9 cellular contexts compared by ENCODE assay signal in the genomic region with DNA sequence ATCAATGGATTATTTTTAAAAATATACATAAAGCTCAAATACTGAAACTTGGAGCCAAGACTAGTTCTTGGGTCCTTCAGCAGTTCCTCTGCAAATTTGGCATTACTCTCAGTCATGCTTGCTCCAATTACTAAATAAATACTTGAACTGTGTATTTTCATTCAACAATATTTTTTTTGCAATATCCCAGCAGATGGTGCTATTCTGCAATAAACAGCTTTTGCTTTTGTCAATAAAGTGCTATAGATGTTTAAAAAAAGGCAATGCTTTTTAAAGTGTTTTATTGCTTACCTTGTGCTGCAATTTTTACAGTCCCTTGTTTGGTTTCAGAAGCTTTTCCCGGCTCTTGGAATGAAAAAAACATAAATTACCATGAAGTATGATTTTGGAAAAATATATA.
A peak's percentile ranks its signal among the peaks of the same experiment; 100 is the strongest.
DNase-seq lines count a peak whose midpoint lies in the region; ATAC-seq and TF ChIP-seq lines count a peak whose summit lies in the region.
"Had no signal": no experiment of that assay in that cellular context is flagged by ENCODE, and none has a peak within 500 bp of the region (broad histone marks: within the 10 kb centered on the region; RNA-seq: fewer than 3 reads in every experiment).

No MANE protein-coding gene starts in this region.

- TF ChIP-seq RAD21 in Ishikawa (IDR thresholded peaks at IDR 0.05; ENCODE audit: low read depth) = peak; percentile 48

- no peaks in the 10 kb centered on the region for H3K9me3 ChIP-seq in OCI-LY7 (ENCODE audit: low read length)

- POLR2A ChIA-PET in OCI-LY7 (lab: Charles Lee) = no interaction called here

- H3K4me1 Mint-ChIP-seq in glutamatergic neuron (ENCODE audit: low read depth, unreplicated experiment) = peaks cover 5% of the 10 kb centered on the region
- H3K4me1 Mint-ChIP-seq in nephron progenitor cell = no peaks in the 10 kb centered on the region

- DNase-seq in AG20443 (ENCODE audit: low spot score) (peak; percentile 6), OCI-LY7 (ENCODE audit: low spot score) (peak; percentile 2), glutamatergic neuron (no peak), nephron progenitor cell (no peak)
- no peak for DNase-seq in activated CD4-positive, CD25-positive, alpha-beta regulatory T cell treated with anti-CD3 and anti-CD28 coated beads, Interleukin-2, amount 50 U/mL, for 72 hours
- DNase-seq: GF-D8 had no signal

- no peaks in the 10 kb centered on the region for H3K27me3 Mint-ChIP-seq in glutamatergic neuron (ENCODE audit: unreplicated experiment)
- H3K27me3 Mint-ChIP-seq in nephron progenitor cell (ENCODE audit: low read depth, poor library complexity) = no peaks in the 10 kb centered on the region

- H3K27ac Mint-ChIP-seq in glutamatergic neuron (ENCODE audit: unreplicated experiment) = no peak overlapping the region
- no peak overlapping the region for H3K27ac Mint-ChIP-seq in nephron progenitor cell

- H3K4me2 ChIP-seq in OCI-LY7 (ENCODE audit: low read length) = no peak overlapping the region

- BruUV-seq in OCI-LY7 (replicated peaks; lab: Mats Ljungman, UMichigan) = no TSS peak

- no peaks in the 10 kb centered on the region for H3K9me2 ChIP-seq in OCI-LY7 (ENCODE audit: insufficient read depth, low read length)

- ATAC-seq in GM21447 (IDR thresholded peaks at IDR 0.05; ENCODE audit: unreplicated experiment) (no peak), HG02884 (IDR thresholded peaks at IDR 0.05; ENCODE audit: unreplicated experiment) (no peak)

- no peak overlapping the region for H3K27ac ChIP-seq in OCI-LY7 (ENCODE audit: low read depth, low read length, poor library complexity, severe bottlenecking)

- no peak overlapping the region for H2AFZ ChIP-seq in OCI-LY7 (ENCODE audit: low read length)

- H3K36me3 ChIP-seq in OCI-LY7 (ENCODE audit: insufficient read depth, low read length) = no peaks in the 10 kb centered on the region

- TF ChIP-seq EP300 in Ishikawa (IDR thresholded peaks at IDR 0.05; ENCODE audit: borderline replicate concordance) = no peak

- H3K4me1 ChIP-seq in OCI-LY7 (ENCODE audit: insufficient read depth, low read length, poor library complexity, severe bottlenecking) = no peaks in the 10 kb centered on the region

- CTCF ChIA-PET in OCI-LY7 (lab: Charles Lee; ENCODE audit: unreplicated experiment) = no interaction called here

- H3K36me3 Mint-ChIP-seq in glutamatergic neuron (ENCODE audit: unreplicated experiment) (no peaks in the 10 kb centered on the region), nephron progenitor cell (ENCODE audit: low read depth) (no peaks in the 10 kb centered on the region)

- H3K4me3 Mint-ChIP-seq in glutamatergic neuron (ENCODE audit: unreplicated experiment) = no peak overlapping the region
- H3K4me3 Mint-ChIP-seq in nephron progenitor cell = no peak overlapping the region

- H3K79me2 ChIP-seq in OCI-LY7 (ENCODE audit: insufficient read depth, low read depth, low read length) = no peaks in the 10 kb centered on the region

- intact Hi-C loops in OCI-LY7 (cut with micrococcal nuclease; ENCODE audit: unreplicated experiment) = no loop called here

- H3K4me3 ChIP-seq in OCI-LY7 (ENCODE audit: low read depth, low read length, poor library complexity, severe bottlenecking) = no peak overlapping the region

- no peaks in the 10 kb centered on the region for H3K9me3 Mint-ChIP-seq in glutamatergic neuron (ENCODE audit: unreplicated experiment)
- no peaks in the 10 kb centered on the region for H3K9me3 Mint-ChIP-seq in nephron progenitor cell

- TF ChIP-seq CTCF in OCI-LY7 (conservative IDR thresholded peaks at IDR 0.05; ENCODE audit: low read length) = peak; percentile 71
- peak; percentile 8 for TF ChIP-seq CTCF in glutamatergic neuron (IDR thresholded peaks at IDR 0.05; ENCODE audit: partially characterized antibody, unreplicated experiment)
- no peak for TF ChIP-seq CTCF in nephron progenitor cell (IDR thresholded peaks at IDR 0.05)

- H4K20me1 ChIP-seq in OCI-LY7 (ENCODE audit: insufficient read depth, low read length) = no peaks in the 10 kb centered on the region

TF ChIP-seq in Ishikawa, 13 proteins besides CTCF, POLR2A, EP300 and RAD21:
- TF ChIP-seq TEAD4 (IDR thresholded peaks at IDR 0.05) = no peak
- no peak for TF ChIP-seq ZBTB7A (IDR thresholded peaks at IDR 0.05; ENCODE audit: low read depth)
- TF ChIP-seq TCF12 (IDR thresholded peaks at IDR 0.05; ENCODE audit: low read depth) = no peak
- no peak for TF ChIP-seq CREB1 (IDR thresholded peaks at IDR 0.05; ENCODE audit: low read depth)
- TF ChIP-seq, protein P1, sequence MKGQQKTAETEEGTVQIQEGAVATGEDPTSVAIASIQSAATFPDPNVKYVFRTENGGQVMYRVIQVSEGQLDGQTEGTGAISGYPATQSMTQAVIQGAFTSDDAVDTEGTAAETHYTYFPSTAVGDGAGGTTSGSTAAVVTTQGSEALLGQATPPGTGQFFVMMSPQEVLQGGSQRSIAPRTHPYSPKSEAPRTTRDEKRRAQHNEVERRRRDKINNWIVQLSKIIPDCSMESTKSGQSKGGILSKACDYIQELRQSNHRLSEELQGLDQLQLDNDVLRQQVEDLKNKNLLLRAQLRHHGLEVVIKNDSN (IDR thresholded peaks at IDR 0.05) = no peak
- no peak for TF ChIP-seq EGR1 (IDR thresholded peaks at IDR 0.05)
- TF ChIP-seq TAF1 (IDR thresholded peaks at IDR 0.05; ENCODE audit: low read depth) = no peak
- no peak for TF ChIP-seq YY1 (IDR thresholded peaks at IDR 0.05; ENCODE audit: low read depth)
- TF ChIP-seq, protein P2, sequence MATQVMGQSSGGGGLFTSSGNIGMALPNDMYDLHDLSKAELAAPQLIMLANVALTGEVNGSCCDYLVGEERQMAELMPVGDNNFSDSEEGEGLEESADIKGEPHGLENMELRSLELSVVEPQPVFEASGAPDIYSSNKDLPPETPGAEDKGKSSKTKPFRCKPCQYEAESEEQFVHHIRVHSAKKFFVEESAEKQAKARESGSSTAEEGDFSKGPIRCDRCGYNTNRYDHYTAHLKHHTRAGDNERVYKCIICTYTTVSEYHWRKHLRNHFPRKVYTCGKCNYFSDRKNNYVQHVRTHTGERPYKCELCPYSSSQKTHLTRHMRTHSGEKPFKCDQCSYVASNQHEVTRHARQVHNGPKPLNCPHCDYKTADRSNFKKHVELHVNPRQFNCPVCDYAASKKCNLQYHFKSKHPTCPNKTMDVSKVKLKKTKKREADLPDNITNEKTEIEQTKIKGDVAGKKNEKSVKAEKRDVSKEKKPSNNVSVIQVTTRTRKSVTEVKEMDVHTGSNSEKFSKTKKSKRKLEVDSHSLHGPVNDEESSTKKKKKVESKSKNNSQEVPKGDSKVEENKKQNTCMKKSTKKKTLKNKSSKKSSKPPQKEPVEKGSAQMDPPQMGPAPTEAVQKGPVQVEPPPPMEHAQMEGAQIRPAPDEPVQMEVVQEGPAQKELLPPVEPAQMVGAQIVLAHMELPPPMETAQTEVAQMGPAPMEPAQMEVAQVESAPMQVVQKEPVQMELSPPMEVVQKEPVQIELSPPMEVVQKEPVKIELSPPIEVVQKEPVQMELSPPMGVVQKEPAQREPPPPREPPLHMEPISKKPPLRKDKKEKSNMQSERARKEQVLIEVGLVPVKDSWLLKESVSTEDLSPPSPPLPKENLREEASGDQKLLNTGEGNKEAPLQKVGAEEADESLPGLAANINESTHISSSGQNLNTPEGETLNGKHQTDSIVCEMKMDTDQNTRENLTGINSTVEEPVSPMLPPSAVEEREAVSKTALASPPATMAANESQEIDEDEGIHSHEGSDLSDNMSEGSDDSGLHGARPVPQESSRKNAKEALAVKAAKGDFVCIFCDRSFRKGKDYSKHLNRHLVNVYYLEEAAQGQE (IDR thresholded peaks at IDR 0.05; ENCODE audit: low read depth) = no peak
- TF ChIP-seq, protein P3, sequence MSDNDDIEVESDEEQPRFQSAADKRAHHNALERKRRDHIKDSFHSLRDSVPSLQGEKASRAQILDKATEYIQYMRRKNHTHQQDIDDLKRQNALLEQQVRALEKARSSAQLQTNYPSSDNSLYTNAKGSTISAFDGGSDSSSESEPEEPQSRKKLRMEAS (IDR thresholded peaks at IDR 0.05) = no peak
- TF ChIP-seq CEBPB (IDR thresholded peaks at IDR 0.05) = no peak
- no peak for TF ChIP-seq FOXM1 (IDR thresholded peaks at IDR 0.05; ENCODE audit: borderline replicate concordance, low read depth)
- no peak for TF ChIP-seq NFIC (IDR thresholded peaks at IDR 0.05)
TF ChIP-seq in Ishikawa: peak in this region for 0.

Comparison
In these comparisons a context has a peak if more than half of its experiments do, and no peak if none do; other contexts are left out.
1. DNase-seq: peak in AG20443 (single experiment) and OCI-LY7 (single experiment); none in glutamatergic neuron (single experiment), activated CD4-positive, CD25-positive, alpha-beta regulatory T cell treated with anti-CD3 and anti-CD28 coated beads, Interleukin-2, amount 50 U/mL, for 72 hours (single experiment) and nephron progenitor cell (single experiment).